ENCODE assay signal across 1 cellular context in the genomic region with DNA sequence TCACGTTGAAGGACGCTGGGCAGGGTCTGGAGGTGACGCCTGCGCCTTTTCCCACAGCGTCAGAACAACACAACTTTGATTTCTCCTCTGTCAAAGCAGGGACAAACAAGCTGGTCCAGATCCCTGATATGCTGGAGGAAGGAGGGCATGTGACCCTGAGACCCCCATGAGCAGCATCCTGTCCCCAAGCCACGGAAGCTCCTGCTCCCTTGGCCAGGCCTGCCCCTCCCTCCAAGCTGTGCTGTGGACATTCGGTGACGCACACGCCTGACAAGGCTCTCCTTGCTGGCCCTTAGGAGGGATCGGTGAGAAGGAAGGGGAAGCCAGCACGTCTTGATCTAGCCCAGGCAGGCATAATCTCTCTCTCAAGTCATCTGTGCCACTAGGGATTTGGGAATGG.
TF ChIP-seq lines count a peak whose summit lies in the region.

No MANE protein-coding gene starts in this region.

TF ChIP-seq in K562, 482 proteins besides CTCF, POLR2A, EP300 and RAD21:
- 0 out of 2 replicates have a peak, but pooled peaks have one; percentile 39 for TF ChIP-seq ZNF584 (CRISPR knock-in tag; IDR thresholded peaks at IDR 0.05; ENCODE audit: low read depth)
- no peak for TF ChIP-seq NFXL1 (CRISPR knock-in tag; IDR thresholded peaks at IDR 0.05)
TF ChIP-seq in K562: peak in this region for 1.
